In the genomic region with DNA sequence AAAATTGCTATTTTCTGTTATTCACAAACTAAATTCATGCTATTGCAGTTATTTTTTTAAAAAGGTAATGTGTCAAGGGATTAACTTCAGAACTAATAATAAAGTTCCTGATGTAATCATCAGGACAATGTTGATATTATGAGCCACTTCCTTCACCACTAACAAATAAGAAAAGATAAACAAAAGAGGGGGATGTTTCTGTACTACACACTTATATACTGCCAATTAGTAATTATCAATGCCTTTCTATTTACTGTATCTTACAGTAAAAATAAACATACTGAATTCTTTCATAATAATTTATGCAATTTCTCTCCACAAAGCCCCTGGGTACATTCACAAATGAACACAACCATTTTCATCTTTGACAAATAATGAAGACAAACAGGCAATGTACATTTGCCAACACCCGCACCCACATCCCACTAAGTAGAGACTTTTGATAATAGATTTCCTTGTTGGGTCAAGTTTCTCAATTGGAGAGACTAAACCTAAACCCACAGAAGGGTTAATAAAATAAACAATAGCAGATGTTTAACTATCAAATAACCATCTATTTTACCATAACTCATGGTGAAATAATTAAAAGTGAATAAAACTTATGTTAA, we compare ENCODE assay signal across 9 cellular contexts. TPM values are rescaled to one million over a fixed set of nuclear protein-coding genes. Genes with fewer than 3 reads are reported as not detected.
DNase-seq lines count a peak whose midpoint lies in the region; ATAC-seq and TF ChIP-seq lines count a peak whose summit lies in the region.
"Had no signal": no experiment of that assay in that cellular context is flagged by ENCODE, and none has a peak within 500 bp of the region (broad histone marks: within the 10 kb centered on the region; RNA-seq: fewer than 3 reads in every experiment).

No MANE protein-coding gene starts in this region.

- TF ChIP-seq CTCF in Loucy (conservative IDR thresholded peaks at IDR 0.05; ENCODE audit: low read length) (no peak), neural crest cell (conservative IDR thresholded peaks at IDR 0.05) (no peak), chondrocyte (IDR thresholded peaks at IDR 0.05) (no peak)

- H3K27me3 ChIP-seq in CD4-positive, CD25-positive, alpha-beta regulatory T cell (ENCODE audit: control insufficient read depth, insufficient read depth, low read length) = no peaks in the 10 kb centered on the region
- no peaks in the 10 kb centered on the region for H3K27me3 ChIP-seq in Loucy (ENCODE audit: insufficient read depth, low read length, poor library complexity, severe bottlenecking)
- H3K27me3 ChIP-seq in effector memory CD4-positive, alpha-beta T cell (replicated peaks; ENCODE audit: control insufficient read depth, insufficient read depth, low read length, poor library complexity, severe bottlenecking) = no peaks in the 10 kb centered on the region

- H3K4me2 ChIP-seq in Loucy (ENCODE audit: low read depth, low read length, poor library complexity, severe bottlenecking) = peak overlapping the region; percentile 96

- no peak overlapping the region for H2AFZ ChIP-seq in Loucy (ENCODE audit: low read length)

- peaks cover 0 to 2% (median 0%) of the 10 kb centered on the region in 7 donors for H3K9me3 Mint-ChIP-seq in CD4-positive, CD25-positive, alpha-beta regulatory T cell
- H3K9me3 Mint-ChIP-seq in neural crest cell = no peaks in the 10 kb centered on the region
- no peaks in the 10 kb centered on the region for H3K9me3 Mint-ChIP-seq in chondrocyte (ENCODE audit: low read depth)

- H3F3A ChIP-seq in Loucy (ENCODE audit: low read depth) = no peaks in the 10 kb centered on the region

- no peak for ATAC-seq in CD4-positive, CD25-positive, alpha-beta regulatory T cell (ENCODE audit: low read depth in 2 of 2)
- no peak for ATAC-seq in GM18498 (IDR thresholded peaks at IDR 0.05; ENCODE audit: unreplicated experiment)

- peak overlapping the region in 1 of 3 donors; percentile 2 for H3K27ac Mint-ChIP-seq in CD4-positive, CD25-positive, alpha-beta regulatory T cell
- no peak overlapping the region for H3K27ac Mint-ChIP-seq in neural crest cell (ENCODE audit: unreplicated experiment)
- H3K27ac Mint-ChIP-seq in chondrocyte (ENCODE audit: unreplicated experiment) = no peak overlapping the region

- H3K4me3 Mint-ChIP-seq in CD4-positive, CD25-positive, alpha-beta regulatory T cell = peak overlapping the region; percentile 24 to 98 (median 56)
- peak overlapping the region; percentile 16 for H3K4me3 Mint-ChIP-seq in neural crest cell
- H3K4me3 Mint-ChIP-seq in chondrocyte (ENCODE audit: unreplicated experiment) = no peak overlapping the region

- no peak overlapping the region for H3K9ac ChIP-seq in Loucy (ENCODE audit: low read depth, low read length, poor library complexity, severe bottlenecking)

- no peak for DNase-seq in CD4-positive, CD25-positive, alpha-beta regulatory T cell
- DNase-seq in effector memory CD4-positive, alpha-beta T cell = no peak
- no peak for DNase-seq in neural crest cell (ENCODE audit: low read depth, low spot score)
- DNase-seq in NCI-H1694 (lab: John Stamatoyannopoulos, UW) = no peak
- DNase-seq in chondrocyte (ENCODE audit: low spot score) = no peak
- no peak for DNase-seq in DMS153 treated with DMSO at 0.1 percent for 48 hours (lab: John Stamatoyannopoulos, UW; ENCODE audit: unreplicated experiment)
- DNase-seq: NCI-H446 treated with DMSO at 0.1 percent for 48 hours had no signal

- H3K9me2 ChIP-seq in Loucy (replicated peaks; ENCODE audit: low read depth, low read length) = no peaks in the 10 kb centered on the region

- no peak overlapping the region for H3K27ac ChIP-seq in CD4-positive, CD25-positive, alpha-beta regulatory T cell (ENCODE audit: insufficient read depth, low read length, poor library complexity, severe bottlenecking)
- H3K27ac ChIP-seq in effector memory CD4-positive, alpha-beta T cell (ENCODE audit: insufficient read depth, low read length, poor library complexity, severe bottlenecking) = no peak overlapping the region

- H3K36me3 Mint-ChIP-seq in CD4-positive, CD25-positive, alpha-beta regulatory T cell = peaks cover 18% of the 10 kb centered on the region
- H3K36me3 Mint-ChIP-seq in neural crest cell (ENCODE audit: low read depth) (peaks cover 7% of the 10 kb centered on the region), chondrocyte (ENCODE audit: low read depth) (peaks cover 2% of the 10 kb centered on the region)

- peak overlapping the region; percentile 33 for H3K4me3 ChIP-seq in CD4-positive, CD25-positive, alpha-beta regulatory T cell (ENCODE audit: low read depth, low read length)
- peak overlapping the region; percentile 95 for H3K4me3 ChIP-seq in Loucy (ENCODE audit: low read length, poor library complexity, severe bottlenecking)
- H3K4me3 ChIP-seq in effector memory CD4-positive, alpha-beta T cell (ENCODE audit: insufficient read depth, low read depth, low read length, poor library complexity, severe bottlenecking) = peak overlapping the region; percentile 22

- H3K4me1 ChIP-seq in CD4-positive, CD25-positive, alpha-beta regulatory T cell (ENCODE audit: control insufficient read depth, insufficient read depth, low read length, poor library complexity, severe bottlenecking) = peaks cover 48% of the 10 kb centered on the region
- peaks cover 55% of the 10 kb centered on the region for H3K4me1 ChIP-seq in Loucy (ENCODE audit: insufficient read depth, low read length, poor library complexity, severe bottlenecking)
- H3K4me1 ChIP-seq in effector memory CD4-positive, alpha-beta T cell (ENCODE audit: control insufficient read depth, insufficient read depth, low read length, poor library complexity, severe bottlenecking) = peaks cover 32% of the 10 kb centered on the region

- H3K4me1 Mint-ChIP-seq in CD4-positive, CD25-positive, alpha-beta regulatory T cell = peaks cover 29 to 58% (median 43%) of the 10 kb centered on the region in 4 donors
- H3K4me1 Mint-ChIP-seq in neural crest cell = peaks cover 42% of the 10 kb centered on the region
- peaks cover 53% of the 10 kb centered on the region for H3K4me1 Mint-ChIP-seq in chondrocyte (ENCODE audit: low read depth)

- no peaks in the 10 kb centered on the region for H3K9me3 ChIP-seq in CD4-positive, CD25-positive, alpha-beta regulatory T cell (ENCODE audit: control insufficient read depth in 2 of 2, low read length in 2 of 2)
- H3K9me3 ChIP-seq in Loucy (ENCODE audit: insufficient read depth, low read depth, low read length) = no peaks in the 10 kb centered on the region
- no peaks in the 10 kb centered on the region for H3K9me3 ChIP-seq in effector memory CD4-positive, alpha-beta T cell (ENCODE audit: control insufficient read depth, low read length)

- no peaks in the 10 kb centered on the region for H3K27me3 Mint-ChIP-seq in CD4-positive, CD25-positive, alpha-beta regulatory T cell
- H3K27me3 Mint-ChIP-seq in neural crest cell (ENCODE audit: low read depth) (no peaks in the 10 kb centered on the region), chondrocyte (ENCODE audit: low read depth) (no peaks in the 10 kb centered on the region)

- peaks cover 32% of the 10 kb centered on the region for H3K36me3 ChIP-seq in CD4-positive, CD25-positive, alpha-beta regulatory T cell (ENCODE audit: control insufficient read depth, insufficient read depth, low read length)
- no peaks in the 10 kb centered on the region; the same call in 1 of the 2 replicates for H3K36me3 ChIP-seq in Loucy (ENCODE audit: insufficient read depth, low read length)
- H3K36me3 ChIP-seq in effector memory CD4-positive, alpha-beta T cell (ENCODE audit: control insufficient read depth, insufficient read depth, low read length) = peaks cover 2% of the 10 kb centered on the region

- peaks cover 11% of the 10 kb centered on the region for H4K20me1 ChIP-seq in Loucy (ENCODE audit: insufficient read depth, low read length, poor library complexity, severe bottlenecking)

- peaks cover 42% of the 10 kb centered on the region for H3K79me2 ChIP-seq in Loucy (ENCODE audit: insufficient read depth, low read length)

RNA-seq across cellular contexts. Expression of gene CBLB, which starts 3.7 kb away (rescaled TPM):
- total RNA-seq in CD4-positive, CD25-positive, alpha-beta regulatory T cell = 83.1 TPM
- 10 to 100 TPM; 23.9 to 36.4 (median 29.9) TPM for polyA plus RNA-seq in CD4-positive, CD25-positive, alpha-beta regulatory T cell
- total RNA-seq in neural crest cell = 29.4 and 32.3 TPM in 2 replicates
- 25.0 to 28.0 TPM (median 26.9 TPM) in 3 replicates for total RNA-seq in chondrocyte

Comparison
In these comparisons a context has a peak if more than half of its experiments do, and no peak if none do; other contexts are left out.
1. H3K4me3 ChIP-seq: peak in every context shown above with its lines; median percentile 95 in Loucy; 33 in CD4-positive, CD25-positive, alpha-beta regulatory T cell; 22 in effector memory CD4-positive, alpha-beta T cell.